In the genomic region with DNA sequence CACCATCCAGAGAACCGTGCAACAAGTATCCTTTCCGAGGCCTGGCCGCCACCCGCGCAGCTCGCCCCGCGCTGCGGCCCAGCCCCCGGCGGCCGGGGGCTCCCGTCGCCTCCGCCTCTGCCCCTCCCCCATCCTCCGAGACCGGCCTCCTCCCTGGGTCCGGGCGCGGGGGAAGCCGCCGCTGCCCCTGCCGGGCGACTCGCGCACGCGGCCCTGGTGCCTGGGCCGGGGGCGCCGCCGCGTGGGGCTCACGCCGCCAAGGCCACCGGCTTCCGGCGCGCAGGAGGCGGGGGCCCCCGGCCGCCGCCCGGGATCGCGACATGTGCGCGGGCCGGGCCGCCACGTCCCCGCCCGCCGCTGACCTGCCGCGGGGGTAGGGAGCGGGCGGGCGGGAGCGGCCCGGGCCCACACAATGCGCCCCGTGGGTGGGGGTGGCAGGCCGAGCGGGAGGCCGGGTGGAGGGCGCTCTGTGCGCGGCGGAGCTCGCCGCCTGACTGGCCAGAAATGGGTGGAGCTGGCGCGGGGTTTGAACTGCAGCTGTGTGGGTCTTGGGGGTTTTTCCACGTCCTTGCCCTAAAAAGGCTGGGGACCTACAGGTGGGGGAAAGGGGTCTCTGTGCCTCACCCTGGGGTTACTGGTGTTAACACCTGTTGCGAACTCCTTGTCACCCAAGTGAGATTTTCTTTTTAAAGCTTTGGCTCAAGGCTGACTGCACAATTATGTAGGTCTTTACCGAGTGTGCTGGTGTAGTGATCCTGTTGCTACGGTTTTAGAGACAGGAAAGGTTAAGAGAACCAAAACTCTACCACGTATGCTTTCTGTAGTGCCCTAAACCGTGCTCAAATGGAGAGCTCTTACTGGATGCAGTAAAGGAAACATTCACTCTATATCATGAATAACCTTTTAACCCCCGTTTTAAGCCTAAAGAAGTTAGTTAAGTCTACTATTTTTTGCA, we compare ENCODE assay signal across 8 cellular contexts. TPM values are rescaled to one million over a fixed set of nuclear protein-coding genes. Genes with fewer than 3 reads are reported as not detected.
DNase-seq lines count a peak whose midpoint lies in the region; ATAC-seq, FAIRE-seq and TF ChIP-seq lines count a peak whose summit lies in the region.

No MANE protein-coding gene starts in this region.

- H3K9me3 ChIP-seq in astrocyte (ENCODE audit: insufficient read depth, low read depth, low read length), result no peaks in the 10 kb centered on the region

- POLR2A ChIA-PET in T-cell (lab: Charles Lee), result interaction anchor here (0.6 to 1.5 kb wide), 4 partner anchors 9 to 1916 kb away, joined by 3 to 11 read pairs (median 4); no protein-coding TSS in a partner anchor

- no peaks in the 10 kb centered on the region for H3K27me3 ChIP-seq in astrocyte (ENCODE audit: insufficient read depth, low read length)

- peaks cover 23% of the 10 kb centered on the region for H3K36me3 ChIP-seq in astrocyte (ENCODE audit: insufficient read depth, low read length)

- H3K4me3 Mint-ChIP-seq in T-cell, result peak overlapping the region; percentile 97 to 98 (median 98)
- H3K4me3 Mint-ChIP-seq in astrocyte (ENCODE audit: unreplicated experiment), result peak overlapping the region; percentile 97

- H3K4me1 Mint-ChIP-seq in T-cell (peaks cover 64 to 81% (median 70%) of the 10 kb centered on the region in 3 donors), astrocyte (ENCODE audit: low read depth, unreplicated experiment) (peaks cover 26% of the 10 kb centered on the region)

- H3K27ac Mint-ChIP-seq in T-cell (peak overlapping the region; percentile 92 to 97), astrocyte (ENCODE audit: unreplicated experiment) (peak overlapping the region; percentile 91)

- H3K36me3 Mint-ChIP-seq in T-cell (peaks cover 16% of the 10 kb centered on the region), astrocyte (ENCODE audit: low read depth, unreplicated experiment) (peaks cover 7% of the 10 kb centered on the region)

- H3K27me3 Mint-ChIP-seq in T-cell (no peaks in the 10 kb centered on the region), astrocyte (ENCODE audit: low read depth, unreplicated experiment) (no peaks in the 10 kb centered on the region)

- H2AFZ ChIP-seq in astrocyte (ENCODE audit: low read depth, low read length), result peak overlapping the region; percentile 65

- no peaks in the 10 kb centered on the region for H3K9me3 Mint-ChIP-seq in T-cell
- no peaks in the 10 kb centered on the region for H3K9me3 Mint-ChIP-seq in astrocyte (ENCODE audit: unreplicated experiment)

- no peak for TF ChIP-seq CTCF in astrocyte (IDR thresholded peaks at IDR 0.05; ENCODE audit: insufficient read depth, low read depth, low read length)

- peak overlapping the region; percentile 79 for H3K27ac ChIP-seq in astrocyte (ENCODE audit: low read depth, low read length)

- peaks cover 21% of the 10 kb centered on the region for H3K4me1 ChIP-seq in astrocyte (ENCODE audit: insufficient read depth, low read length)

- H4K20me1 ChIP-seq in astrocyte (ENCODE audit: insufficient read depth, low read length), result peaks cover 63% of the 10 kb centered on the region

- peak overlapping the region; percentile 95 for H3K4me2 ChIP-seq in astrocyte (ENCODE audit: low read length)

- H3K79me2 ChIP-seq in astrocyte (ENCODE audit: insufficient read depth, low read length), result peaks cover 98% of the 10 kb centered on the region

- CTCF ChIA-PET in T-cell (lab: Charles Lee), result interaction anchor here in 1 of 2 donors (0.6 to 1.7 kb wide), 6 partner anchors 15 to 261 kb away, joined by 3 to 7 read pairs (median 4); no protein-coding TSS in a partner anchor

- peak; percentile 74 for DNase-seq in COLO668 (lab: John Stamatoyannopoulos, UW; ENCODE audit: unreplicated experiment)
- DNase-seq in T-cell, result peak in 28 of 34 experiments; percentile 1 to 38 (median 16)
- no peak for DNase-seq in astrocyte (ENCODE audit: low read depth)
- no peak for DNase-seq in skeletal muscle cell (ENCODE audit: low read depth)
- DNase-seq in DMS153 treated with DMSO at 0.1 percent for 48 hours (lab: John Stamatoyannopoulos, UW; ENCODE audit: unreplicated experiment), result no peak

- FAIRE-seq in astrocyte (lab: Jason Lieb, UNC), result no peak

- peak overlapping the region; percentile 92 for H3K9ac ChIP-seq in astrocyte (ENCODE audit: low read length)

- ATAC-seq in GM19324 (IDR thresholded peaks at IDR 0.05; ENCODE audit: low FRiP score, unreplicated experiment), result peak; percentile 48
- ATAC-seq in HG03460 (IDR thresholded peaks at IDR 0.05; ENCODE audit: unreplicated experiment), result peak; percentile 46
- ATAC-seq in T-cell (replicated peaks in 1 of 4), result peak; percentile 50 to 59 (median 55)

- H3K4me3 ChIP-seq in astrocyte (ENCODE audit: insufficient read depth, low read depth, low read length) (peak overlapping the region; percentile 93), iPS-11a (ENCODE audit: low read depth, low read length) (peak overlapping the region; percentile 55), skeletal muscle cell (ENCODE audit: low read depth, low read length) (peak overlapping the region; percentile 79)

RNA-seq across cellular contexts. Expression of gene TNPO1, which starts 32.3 kb away (rescaled TPM):
- total RNA-seq in T-cell, result 10 to 100 TPM; 66.3 to 79.0 (median 67.8) TPM
- 172 and 184 TPM in 2 replicates for total RNA-seq in astrocyte

Comparison
In these comparisons a context has a peak if more than half of its experiments do, and no peak if none do; other contexts are left out.
1. DNase-seq: peak in COLO668 (single experiment) and T-cell (28 of 34); none in astrocyte (single experiment), skeletal muscle cell (single experiment) and DMS153 treated with DMSO at 0.1 percent for 48 hours (single experiment).
2. Peak in every context shown above with its lines, with median percentiles within 50 percentile points of each other: ATAC-seq and H3K4me3 ChIP-seq.